ENCODE assay signal across 21 cellular contexts in the genomic region with DNA sequence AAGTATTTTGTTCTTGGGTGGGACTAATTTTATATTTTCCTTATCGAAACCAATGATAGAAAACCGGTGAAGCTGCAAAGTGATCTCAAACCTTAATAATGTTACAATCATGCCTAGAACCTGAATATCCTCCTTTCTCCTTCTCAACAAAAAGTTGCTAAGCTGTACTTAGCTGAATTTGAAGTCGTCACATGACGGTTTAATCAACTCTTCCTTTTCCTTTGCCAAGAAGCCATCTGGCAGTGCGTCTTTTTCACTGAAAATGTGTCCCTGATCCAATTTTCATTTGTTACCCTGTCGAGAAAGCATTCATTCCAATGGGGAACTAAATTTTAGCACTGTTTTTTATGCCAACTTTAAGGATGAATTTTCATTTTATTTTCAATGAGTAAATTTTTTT.
"Had no signal": no experiment of that assay in that cellular context is flagged by ENCODE, and none has a peak within 500 bp of the region (broad histone marks: within the 10 kb centered on the region; RNA-seq: fewer than 3 reads in every experiment).

No MANE protein-coding gene starts in this region.

- H3K4me3 Mint-ChIP-seq: activated naive CD8-positive, alpha-beta T cell treated with anti-CD3 and anti-CD28 coated beads, Interleukin-2, amount 50 U/mL, for 24 hours; neural crest cell had no signal

- H3K27ac ChIP-seq: ascending aorta, colonic mucosa, ovary, stomach, tibial artery, uterus had no signal

- H3K4me1 Mint-ChIP-seq: activated naive CD8-positive, alpha-beta T cell treated with anti-CD3 and anti-CD28 coated beads, Interleukin-2, amount 50 U/mL, for 24 hours; neural crest cell had no signal

- H3K36me3 ChIP-seq: ascending aorta, colonic mucosa, heart left ventricle, ovary, stomach, tibial artery, uterus had no signal

- DNase-seq: activated naive CD4-positive, alpha-beta T cell treated with Interleukin-2 at 50 U/mL for 16 hours; activated naive CD8-positive, alpha-beta T cell treated with anti-CD3 and anti-CD28 coated beads, Interleukin-2, amount 50 U/mL, for 24 hours; colonic mucosa; effector CD8-positive, alpha-beta T cell; foreskin melanocyte; islet precursor cell; mesendoderm; ovary; stimulated activated CD4-positive, alpha-beta T cell treated with anti-CD3 and anti-CD28 coated beads, Interleukin-12 subunit alpha, Interleukin-12 subunit beta, amount 100 ng/mL, for 4 hours; stimulated activated CD4-positive, alpha-beta T cell treated with anti-CD3 and anti-CD28 coated beads, Interleukin-2, amount 100 ng/mL, for 24 hours; stomach; T-helper 1 cell; T1000; tibial artery; uterus had no signal

- H3K27ac Mint-ChIP-seq: activated naive CD8-positive, alpha-beta T cell treated with anti-CD3 and anti-CD28 coated beads, Interleukin-2, amount 50 U/mL, for 24 hours had no signal

- H3K4me1 ChIP-seq: ascending aorta, colonic mucosa, stomach, tibial artery, uterus had no signal

- ATAC-seq: activated CD4-positive, CD25-positive, alpha-beta regulatory T cell treated with anti-CD3 and anti-CD28 coated beads, Interleukin-2, amount 50 U/mL, for 24 hours; activated naive CD8-positive, alpha-beta T cell treated with anti-CD3 and anti-CD28 coated beads, Interleukin-2, amount 50 U/mL, for 24 hours; heart left ventricle; left lobe of liver; SK-N-SH treated with all-trans-retinoic acid at 6 μM for 48 hours had no signal

- H3K9me3 ChIP-seq: ascending aorta, colonic mucosa, ovary, uterus had no signal

- H3K27me3 ChIP-seq: ascending aorta, colonic mucosa, heart left ventricle, ovary, stomach, tibial artery, uterus had no signal

- H3K4me3 ChIP-seq: colonic mucosa, ovary, stomach, tibial artery, uterus had no signal
